15 cellular contexts compared by ENCODE assay signal in the genomic region with DNA sequence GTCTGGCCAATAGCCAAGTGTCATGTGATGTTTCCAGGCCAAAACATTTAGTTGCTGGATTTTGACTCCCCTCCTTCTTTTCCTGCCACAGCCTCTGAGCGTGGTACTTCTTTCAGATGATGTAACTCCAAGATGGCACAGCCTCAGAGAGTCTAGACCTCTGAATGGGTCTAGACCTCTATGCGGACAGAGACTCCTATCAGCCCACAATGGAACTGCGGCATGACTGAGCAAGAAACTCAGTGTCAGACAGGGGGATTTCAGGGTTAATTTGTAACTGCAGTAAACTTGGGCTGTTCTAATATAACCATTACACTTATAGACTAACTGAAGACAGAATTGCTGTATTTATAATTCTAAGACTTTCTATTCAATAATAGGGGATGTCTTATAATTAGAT.
A peak's percentile ranks its signal among the peaks of the same experiment; 100 is the strongest.
DNase-seq lines count a peak whose midpoint lies in the region; TF ChIP-seq lines count a peak whose summit lies in the region.
"Had no signal": no experiment of that assay in that cellular context is flagged by ENCODE, and none has a peak within 500 bp of the region (broad histone marks: within the 10 kb centered on the region; RNA-seq: fewer than 3 reads in every experiment).

No MANE protein-coding gene starts in this region.

- no peaks in the 10 kb centered on the region for H3K4me1 Mint-ChIP-seq in nephron

- peak overlapping the region; percentile 6 to 74 (median 40) for H3K27ac Mint-ChIP-seq in nephron

- peaks cover 53% of the 10 kb centered on the region for H3K36me3 Mint-ChIP-seq in nephron (ENCODE audit: low read depth)

- no peak overlapping the region for H3K4me3 ChIP-seq in NB4 (ENCODE audit: low read depth, low read length)
- H3K4me3 ChIP-seq: gastrocnemius medialis, sigmoid colon, thyroid gland had no signal

- H3K4me3 Mint-ChIP-seq in nephron: no peak overlapping the region

- TF ChIP-seq CTCF in GM20000 (IDR thresholded peaks at IDR 0.05; ENCODE audit: extremely low read depth, missing control alignments) (peak; percentile 4), NB4 (IDR thresholded peaks at IDR 0.05; ENCODE audit: low read depth, low read length) (peak; percentile 27), nephron (IDR thresholded peaks at IDR 0.05; ENCODE audit: unreplicated experiment in 3 of 3) (no peak)

- no peaks in the 10 kb centered on the region for H3K9me3 Mint-ChIP-seq in nephron

- H3K27me3 Mint-ChIP-seq in nephron (ENCODE audit: low read depth): no peaks in the 10 kb centered on the region

- DNase-seq in GM20000 (ENCODE audit: low spot score): no peak
- peak; percentile 24 for DNase-seq in NB4 (ENCODE audit: low read depth)
- peak; percentile 27 to 28 for DNase-seq in erythroblast (lab: John Stamatoyannopoulos, UW)
- no peak for DNase-seq in NCI-H1092 (lab: John Stamatoyannopoulos, UW)
- DNase-seq in NOMO-1 treated with DMSO at 0.1 percent for 48 hours (lab: John Stamatoyannopoulos, UW; ENCODE audit: unreplicated experiment): no peak
- DNase-seq in NCI-H524 (lab: John Stamatoyannopoulos, UW): no peak
- DNase-seq: activated CD4-positive, CD25-positive, alpha-beta regulatory T cell treated with anti-CD3 and anti-CD28 coated beads, Interleukin-2, amount 50 U/mL, for 72 hours; activated effector memory CD4-positive, alpha-beta T cell treated with Interleukin-2 at 50 U/mL for 16 hours; gastrocnemius medialis; NCI-H146; NCI-H2227 treated with DMSO at 0.1 percent for 48 hours; sigmoid colon; stimulated activated naive CD4-positive, alpha-beta T cell treated with Interleukin-2 at 50 U/mL for 16 hours; thyroid gland had no signal

- TF ChIP-seq POLR2A in NB4 (IDR thresholded peaks at IDR 0.05; ENCODE audit: extremely low read depth, insufficient read length) (no peak), erythroblast (IDR thresholded peaks at IDR 0.05; ENCODE audit: low read length) (no peak)

Comparison
In these comparisons a context has a peak if more than half of its experiments do, and no peak if none do; other contexts are left out.
1. DNase-seq: peak in NB4 (single experiment) and erythroblast (2 of 2); none in GM20000 (single experiment), NCI-H1092 (single experiment), NOMO-1 treated with DMSO at 0.1 percent for 48 hours (single experiment) and NCI-H524 (0 of 2).
2. CTCF ChIP-seq: peak in GM20000 (single experiment) and NB4 (single experiment); none in nephron (0 of 3).